In the genomic region with DNA sequence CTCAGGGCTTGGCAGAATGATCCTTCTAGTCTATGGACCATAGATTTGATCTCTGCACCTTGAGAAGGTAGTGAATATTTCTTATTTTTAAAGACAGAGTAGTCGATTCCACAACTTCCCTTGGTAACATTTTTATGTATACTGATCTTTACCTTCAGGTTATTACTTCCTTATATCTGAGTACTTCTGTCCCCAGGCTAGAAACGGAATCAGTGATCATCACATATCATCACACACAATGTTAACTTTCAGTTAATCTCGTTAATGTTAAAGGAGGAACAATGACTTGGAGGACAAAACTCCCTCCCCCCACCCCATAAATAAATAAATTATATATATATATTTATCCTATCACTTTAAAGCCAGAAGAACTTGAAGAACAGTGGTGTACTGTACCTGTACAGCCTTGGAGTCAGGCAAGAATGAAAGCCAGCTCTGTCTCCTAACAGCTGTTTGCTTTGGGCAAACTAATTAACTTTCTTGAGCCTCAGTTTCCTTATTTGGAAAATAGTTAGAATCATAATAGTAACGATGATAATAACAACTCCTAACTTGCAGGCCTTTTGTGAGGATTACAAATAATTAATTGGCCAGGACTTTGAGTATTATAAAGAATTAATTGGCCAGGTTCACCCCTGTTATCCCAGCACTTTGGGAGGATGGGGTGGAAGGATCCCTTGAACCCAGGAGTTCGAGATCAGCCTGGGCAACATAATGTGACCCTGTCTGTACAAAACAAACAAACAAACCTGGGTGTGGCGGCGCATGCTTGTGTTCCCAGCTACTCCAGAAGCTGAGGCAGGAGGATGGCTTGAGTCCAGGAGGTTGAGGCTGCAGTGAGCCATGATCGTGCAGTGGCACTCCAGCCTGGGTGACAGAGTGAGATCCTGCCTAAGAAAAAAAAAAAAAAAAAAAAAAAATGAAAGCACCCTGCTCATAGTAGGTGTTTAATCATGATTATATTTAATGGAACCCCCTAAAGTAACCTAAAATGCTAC, we compare ENCODE assay signal across 1 cellular context.
TF ChIP-seq lines count a peak whose summit lies in the region.

No MANE protein-coding gene starts in this region.

TF ChIP-seq in GM23338, 12 proteins besides CTCF, POLR2A, EP300 and RAD21 (continued from another document):
- TF ChIP-seq, protein P1, sequence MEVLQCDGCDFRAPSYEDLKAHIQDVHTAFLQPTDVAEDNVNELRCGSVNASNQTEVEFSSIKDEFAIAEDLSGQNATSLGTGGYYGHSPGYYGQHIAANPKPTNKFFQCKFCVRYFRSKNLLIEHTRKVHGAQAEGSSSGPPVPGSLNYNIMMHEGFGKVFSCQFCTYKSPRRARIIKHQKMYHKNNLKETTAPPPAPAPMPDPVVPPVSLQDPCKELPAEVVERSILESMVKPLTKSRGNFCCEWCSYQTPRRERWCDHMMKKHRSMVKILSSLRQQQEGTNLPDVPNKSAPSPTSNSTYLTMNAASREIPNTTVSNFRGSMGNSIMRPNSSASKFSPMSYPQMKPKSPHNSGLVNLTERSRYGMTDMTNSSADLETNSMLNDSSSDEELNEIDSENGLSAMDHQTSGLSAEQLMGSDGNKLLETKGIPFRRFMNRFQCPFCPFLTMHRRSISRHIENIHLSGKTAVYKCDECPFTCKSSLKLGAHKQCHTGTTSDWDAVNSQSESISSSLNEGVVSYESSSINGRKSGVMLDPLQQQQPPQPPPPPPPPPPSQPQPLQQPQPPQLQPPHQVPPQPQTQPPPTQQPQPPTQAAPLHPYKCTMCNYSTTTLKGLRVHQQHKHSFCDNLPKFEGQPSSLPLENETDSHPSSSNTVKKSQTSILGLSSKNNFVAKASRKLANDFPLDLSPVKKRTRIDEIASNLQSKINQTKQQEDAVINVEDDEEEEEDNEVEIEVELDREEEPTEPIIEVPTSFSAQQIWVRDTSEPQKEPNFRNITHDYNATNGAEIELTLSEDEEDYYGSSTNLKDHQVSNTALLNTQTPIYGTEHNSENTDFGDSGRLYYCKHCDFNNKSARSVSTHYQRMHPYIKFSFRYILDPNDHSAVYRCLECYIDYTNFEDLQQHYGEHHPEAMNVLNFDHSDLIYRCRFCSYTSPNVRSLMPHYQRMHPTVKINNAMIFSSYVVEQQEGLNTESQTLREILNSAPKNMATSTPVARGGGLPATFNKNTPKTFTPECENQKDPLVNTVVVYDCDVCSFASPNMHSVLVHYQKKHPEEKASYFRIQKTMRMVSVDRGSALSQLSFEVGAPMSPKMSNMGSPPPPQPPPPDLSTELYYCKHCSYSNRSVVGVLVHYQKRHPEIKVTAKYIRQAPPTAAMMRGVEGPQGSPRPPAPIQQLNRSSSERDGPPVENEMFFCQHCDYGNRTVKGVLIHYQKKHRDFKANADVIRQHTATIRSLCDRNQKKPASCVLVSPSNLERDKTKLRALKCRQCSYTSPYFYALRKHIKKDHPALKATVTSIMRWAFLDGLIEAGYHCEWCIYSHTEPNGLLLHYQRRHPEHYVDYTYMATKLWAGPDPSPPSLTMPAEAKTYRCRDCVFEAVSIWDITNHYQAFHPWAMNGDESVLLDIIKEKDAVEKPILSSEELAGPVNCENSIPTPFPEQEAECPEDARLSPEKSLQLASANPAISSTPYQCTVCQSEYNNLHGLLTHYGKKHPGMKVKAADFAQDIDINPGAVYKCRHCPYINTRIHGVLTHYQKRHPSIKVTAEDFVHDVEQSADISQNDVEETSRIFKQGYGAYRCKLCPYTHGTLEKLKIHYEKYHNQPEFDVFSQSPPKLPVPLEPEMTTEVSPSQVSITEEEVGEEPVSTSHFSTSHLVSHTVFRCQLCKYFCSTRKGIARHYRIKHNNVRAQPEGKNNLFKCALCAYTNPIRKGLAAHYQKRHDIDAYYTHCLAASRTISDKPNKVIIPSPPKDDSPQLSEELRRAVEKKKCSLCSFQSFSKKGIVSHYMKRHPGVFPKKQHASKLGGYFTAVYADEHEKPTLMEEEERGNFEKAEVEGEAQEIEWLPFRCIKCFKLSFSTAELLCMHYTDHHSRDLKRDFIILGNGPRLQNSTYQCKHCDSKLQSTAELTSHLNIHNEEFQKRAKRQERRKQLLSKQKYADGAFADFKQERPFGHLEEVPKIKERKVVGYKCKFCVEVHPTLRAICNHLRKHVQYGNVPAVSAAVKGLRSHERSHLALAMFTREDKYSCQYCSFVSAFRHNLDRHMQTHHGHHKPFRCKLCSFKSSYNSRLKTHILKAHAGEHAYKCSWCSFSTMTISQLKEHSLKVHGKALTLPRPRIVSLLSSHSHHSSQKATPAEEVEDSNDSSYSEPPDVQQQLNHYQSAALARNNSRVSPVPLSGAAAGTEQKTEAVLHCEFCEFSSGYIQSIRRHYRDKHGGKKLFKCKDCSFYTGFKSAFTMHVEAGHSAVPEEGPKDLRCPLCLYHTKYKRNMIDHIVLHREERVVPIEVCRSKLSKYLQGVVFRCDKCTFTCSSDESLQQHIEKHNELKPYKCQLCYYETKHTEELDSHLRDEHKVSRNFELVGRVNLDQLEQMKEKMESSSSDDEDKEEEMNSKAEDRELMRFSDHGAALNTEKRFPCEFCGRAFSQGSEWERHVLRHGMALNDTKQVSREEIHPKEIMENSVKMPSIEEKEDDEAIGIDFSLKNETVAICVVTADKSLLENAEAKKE (CRISPR knock-in tag; IDR thresholded peaks at IDR 0.05): no peak
